Comparison of ENCODE assay signal across 2 cellular contexts in the genomic region with DNA sequence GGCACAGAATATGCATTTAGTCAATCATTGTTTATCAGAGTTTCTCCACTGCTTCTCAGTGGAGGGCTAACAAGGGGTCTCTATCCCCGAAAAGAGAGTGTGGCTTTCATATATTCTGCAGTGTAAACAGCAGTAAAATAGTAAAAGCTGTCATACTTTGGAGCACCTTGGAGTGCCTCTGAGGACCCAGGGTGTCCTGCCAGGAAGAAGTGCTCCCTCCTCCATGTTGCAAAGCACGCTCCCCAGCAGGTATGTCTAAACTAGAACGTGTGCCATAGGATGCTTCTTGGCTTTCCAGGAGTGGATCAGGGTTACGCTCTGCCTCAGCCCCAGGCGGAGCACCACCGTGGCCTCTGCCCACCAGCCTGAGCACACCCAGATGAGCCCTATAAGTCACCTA.
TF ChIP-seq lines count a peak whose summit lies in the region.

No MANE protein-coding gene starts in this region.

TF ChIP-seq in HepG2, 621 proteins besides CTCF, POLR2A, EP300 and RAD21:
- TF ChIP-seq RBFOX2 (IDR thresholded peaks at IDR 0.05; ENCODE audit: low read depth, low read length) (no peak), GLMP (CRISPR knock-in tag; IDR thresholded peaks at IDR 0.05; ENCODE audit: borderline replicate concordance) (no peak), HIVEP1 (CRISPR knock-in tag; IDR thresholded peaks at IDR 0.05) (no peak), IKZF5 (CRISPR knock-in tag; IDR thresholded peaks at IDR 0.05) (no peak), ZNF557 (CRISPR knock-in tag; IDR thresholded peaks at IDR 0.05) (no peak), ZNF709 (CRISPR knock-in tag; IDR thresholded peaks at IDR 0.05) (no peak), ZNF549 (CRISPR knock-in tag; IDR thresholded peaks at IDR 0.05) (no peak)
- TF ChIP-seq, protein P1, sequence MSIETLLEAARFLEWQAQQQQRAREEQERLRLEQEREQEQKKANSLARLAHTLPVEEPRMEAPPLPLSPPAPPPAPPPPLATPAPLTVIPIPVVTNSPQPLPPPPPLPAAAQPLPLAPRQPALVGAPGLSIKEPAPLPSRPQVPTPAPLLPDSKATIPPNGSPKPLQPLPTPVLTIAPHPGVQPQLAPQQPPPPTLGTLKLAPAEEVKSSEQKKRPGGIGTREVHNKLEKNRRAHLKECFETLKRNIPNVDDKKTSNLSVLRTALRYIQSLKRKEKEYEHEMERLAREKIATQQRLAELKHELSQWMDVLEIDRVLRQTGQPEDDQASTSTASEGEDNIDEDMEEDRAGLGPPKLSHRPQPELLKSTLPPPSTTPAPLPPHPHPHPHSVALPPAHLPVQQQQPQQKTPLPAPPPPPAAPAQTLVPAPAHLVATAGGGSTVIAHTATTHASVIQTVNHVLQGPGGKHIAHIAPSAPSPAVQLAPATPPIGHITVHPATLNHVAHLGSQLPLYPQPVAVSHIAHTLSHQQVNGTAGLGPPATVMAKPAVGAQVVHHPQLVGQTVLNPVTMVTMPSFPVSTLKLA (IDR thresholded peaks at IDR 0.05) = no peak
- TF ChIP-seq, protein P2, sequence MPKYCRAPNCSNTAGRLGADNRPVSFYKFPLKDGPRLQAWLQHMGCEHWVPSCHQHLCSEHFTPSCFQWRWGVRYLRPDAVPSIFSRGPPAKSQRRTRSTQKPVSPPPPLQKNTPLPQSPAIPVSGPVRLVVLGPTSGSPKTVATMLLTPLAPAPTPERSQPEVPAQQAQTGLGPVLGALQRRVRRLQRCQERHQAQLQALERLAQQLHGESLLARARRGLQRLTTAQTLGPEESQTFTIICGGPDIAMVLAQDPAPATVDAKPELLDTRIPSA (CRISPR knock-in tag; IDR thresholded peaks at IDR 0.05; ENCODE audit: borderline replicate concordance) = no peak

TF ChIP-seq in H1, 55 proteins besides CTCF, POLR2A, EP300 and RAD21:
- TF ChIP-seq NANOG (IDR thresholded peaks at IDR 0.05; ENCODE audit: insufficient read depth, low read depth, low read length, poor library complexity, severe bottlenecking) (no peak), FOSL1 (IDR thresholded peaks at IDR 0.05; ENCODE audit: insufficient read depth, low read depth, low read length) (no peak), ATF2 (IDR thresholded peaks at IDR 0.05; ENCODE audit: low read length) (no peak), CHD2 (IDR thresholded peaks at IDR 0.05; ENCODE audit: low read length) (no peak), CBX5 (IDR thresholded peaks at IDR 0.05; ENCODE audit: low read depth, low read length) (no peak), RXRA (IDR thresholded peaks at IDR 0.05; ENCODE audit: insufficient read depth, low read depth, low read length) (no peak), ATF3 (IDR thresholded peaks at IDR 0.05; ENCODE audit: insufficient read depth, low read depth, low read length) (no peak), CBX8 (IDR thresholded peaks at IDR 0.05; ENCODE audit: borderline replicate concordance, low read depth, low read length) (no peak), BCL11A (IDR thresholded peaks at IDR 0.05; ENCODE audit: low read depth in 2 of 2, low read length in 2 of 2) (no peak), KDM1A (IDR thresholded peaks at IDR 0.05; ENCODE audit: borderline replicate concordance, low read length) (no peak), TCF12 (IDR thresholded peaks at IDR 0.05; ENCODE audit: low read depth, low read length) (no peak), CREB1 (IDR thresholded peaks at IDR 0.05) (no peak), TAF1 (IDR thresholded peaks at IDR 0.05; ENCODE audit: low read depth, low read length) (no peak), YY1 (IDR thresholded peaks at IDR 0.05; ENCODE audit: low read depth, low read length) (no peak), ZNF274 (IDR thresholded peaks at IDR 0.05; ENCODE audit: borderline replicate concordance, extremely low read depth, low read length) (no peak), RNF2 (IDR thresholded peaks at IDR 0.05; ENCODE audit: borderline replicate concordance, low read depth, low read length, missing control alignments, poor library complexity, severe bottlenecking) (no peak)
- TF ChIP-seq, protein P3, sequence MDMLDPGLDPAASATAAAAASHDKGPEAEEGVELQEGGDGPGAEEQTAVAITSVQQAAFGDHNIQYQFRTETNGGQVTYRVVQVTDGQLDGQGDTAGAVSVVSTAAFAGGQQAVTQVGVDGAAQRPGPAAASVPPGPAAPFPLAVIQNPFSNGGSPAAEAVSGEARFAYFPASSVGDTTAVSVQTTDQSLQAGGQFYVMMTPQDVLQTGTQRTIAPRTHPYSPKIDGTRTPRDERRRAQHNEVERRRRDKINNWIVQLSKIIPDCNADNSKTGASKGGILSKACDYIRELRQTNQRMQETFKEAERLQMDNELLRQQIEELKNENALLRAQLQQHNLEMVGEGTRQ (IDR thresholded peaks at IDR 0.05; ENCODE audit: low read length) = no peak
